Comparison of ENCODE assay signal across 1 cellular context in genomic region chr11:72811686-72812085, GRCh38.
A peak's percentile ranks its signal among the peaks of the same experiment; 100 is the strongest.
TF ChIP-seq lines count a peak whose summit lies in the region.

No MANE protein-coding gene starts in this region.

TF ChIP-seq in HEK293, 187 proteins besides CTCF, POLR2A, EP300 and RAD21:
- 0 out of 2 replicates have a peak, but pooled peaks have one; percentile 26 for TF ChIP-seq SP2 (tag by site-specific recombination; IDR thresholded peaks at IDR 0.05)
